In the genomic region with DNA sequence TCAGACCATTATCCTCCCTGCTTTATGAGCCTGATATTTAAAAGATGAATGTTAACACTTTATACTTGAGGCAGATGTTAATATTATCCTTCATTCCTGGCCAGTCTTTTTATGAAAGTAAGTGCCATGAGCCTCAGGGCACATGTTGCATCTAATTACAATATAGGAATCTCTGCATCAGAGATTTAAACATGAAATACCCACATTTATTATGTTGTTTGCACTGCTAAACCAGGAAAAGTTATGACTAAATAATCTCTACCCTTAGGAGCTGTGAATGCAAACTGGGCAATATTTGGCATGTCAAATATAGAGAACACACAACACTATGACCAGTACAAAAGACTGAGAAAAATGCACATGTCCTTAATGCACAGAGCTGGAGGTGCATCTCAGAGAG, we compare ENCODE assay signal across 20 cellular contexts.
DNase-seq lines count a peak whose midpoint lies in the region; FAIRE-seq and TF ChIP-seq lines count a peak whose summit lies in the region.
"Had no signal": no experiment of that assay in that cellular context is flagged by ENCODE, and none has a peak within 500 bp of the region (broad histone marks: within the 10 kb centered on the region; RNA-seq: fewer than 3 reads in every experiment).

No MANE protein-coding gene starts in this region.

- TF ChIP-seq CTCF in HEK293 (tag by site-specific recombination; IDR thresholded peaks at IDR 0.05): no peak
- TF ChIP-seq CTCF in neural cell (IDR thresholded peaks at IDR 0.05; ENCODE audit: poor library complexity, severe bottlenecking): no peak
- no peak for TF ChIP-seq CTCF in tibial artery (IDR thresholded peaks at IDR 0.05)

- H3K9ac ChIP-seq in neural cell (ENCODE audit: low read length): no peak overlapping the region
- H3K9ac ChIP-seq: BLaER1 treated with 17β-estradiol and CSF1 and Interleukin-3, amounts not matched to agents 10 nM and 100 nM had no signal

- intact Hi-C loops in tibial artery (cut with DNase I; ENCODE audit: low total_unique reads): no loop called here

- no peak overlapping the region for H3K27ac ChIP-seq in HEK293 (ENCODE audit: extremely low read depth, low read depth, low read length)
- no peak overlapping the region for H3K27ac ChIP-seq in neural cell (ENCODE audit: low read length)
- H3K27ac ChIP-seq in tibial artery: no peak overlapping the region
- H3K27ac ChIP-seq: 22Rv1; A549; BLaER1 treated with 17β-estradiol and CSF1 and Interleukin-3, amounts not matched to agents 10 nM and 100 nM; C4-2B had no signal

- no peaks in the 10 kb centered on the region for H3K9me3 ChIP-seq in HEK293 (ENCODE audit: control insufficient read depth, insufficient read depth, low read depth, low read length)
- no peaks in the 10 kb centered on the region for H3K9me3 ChIP-seq in neural cell (ENCODE audit: low read length)
- no peaks in the 10 kb centered on the region for H3K9me3 ChIP-seq in tibial artery
- H3K9me3 ChIP-seq: A549; BLaER1 treated with 17β-estradiol and CSF1 and Interleukin-3, amounts not matched to agents 10 nM and 100 nM; Caco-2 had no signal

- no peak overlapping the region for H2AFZ ChIP-seq in neural cell (ENCODE audit: low read depth, low read length)

- TF ChIP-seq POLR2A in H54 (IDR thresholded peaks at IDR 0.05; ENCODE audit: low read depth, low read length): no peak

- H3K4me1 ChIP-seq in HEK293 (ENCODE audit: control insufficient read depth, insufficient read depth, low read length) (peaks cover 12% of the 10 kb centered on the region), tibial artery (no peaks in the 10 kb centered on the region)
- H3K4me1 ChIP-seq: A549; BLaER1 treated with 17β-estradiol and CSF1 and Interleukin-3, amounts not matched to agents 10 nM and 100 nM; Caco-2 had no signal

- DNase-seq in NCI-H2081 (lab: John Stamatoyannopoulos, UW) (peak; percentile 5 to 21), NCI-H2081 treated with DMSO at 0.1 percent for 48 hours (lab: John Stamatoyannopoulos, UW) (no peak), H54 (ENCODE audit: insufficient read length, low spot score) (no peak), tibial artery (no peak)
- DNase-seq: AML-193; Caco-2; Calu3; CD4-positive, alpha-beta T cell; CD8-positive, alpha-beta T cell; DMS79 treated with DMSO at 0.1 percent for 48 hours had no signal

- no peaks in the 10 kb centered on the region for H4K20me1 ChIP-seq in neural cell (ENCODE audit: insufficient read depth)
- H4K20me1 ChIP-seq: BLaER1 treated with 17β-estradiol and CSF1 and Interleukin-3, amounts not matched to agents 10 nM and 100 nM had no signal

- CTCF ChIA-PET in HEK293 (lab: Yijun Ruan, JAX): interaction anchor here (0.7 kb wide), 1 partner anchor 326 kb away, joined by 3 read pairs; no protein-coding TSS in a partner anchor

- no peak overlapping the region for H3K4me3 ChIP-seq in HEK293 (ENCODE audit: low read depth, low read length)
- no peak overlapping the region for H3K4me3 ChIP-seq in neural cell (ENCODE audit: low read length)
- no peak overlapping the region for H3K4me3 ChIP-seq in tibial artery
- H3K4me3 ChIP-seq: A549; BLaER1 treated with 17β-estradiol and CSF1 and Interleukin-3, amounts not matched to agents 10 nM and 100 nM; GM12878 had no signal

- no peak for TF ChIP-seq RAD21 in neural cell (conservative IDR thresholded peaks at IDR 0.05)

- no peak for FAIRE-seq in H54 (lab: Jason Lieb, UNC)
- FAIRE-seq: A549, G401.6, GM12878, GM12892, GM18507 had no signal

- POLR2A ChIA-PET in HEK293 (lab: Yijun Ruan, JAX): no interaction called here

- H3K4me2 ChIP-seq in neural cell (ENCODE audit: low read length): no peak overlapping the region
- H3K4me2 ChIP-seq: A549; BLaER1 treated with 17β-estradiol and CSF1 and Interleukin-3, amounts not matched to agents 10 nM and 100 nM had no signal

- no peaks in the 10 kb centered on the region for H3K9me2 ChIP-seq in neural cell (ENCODE audit: insufficient read depth, low read length)

- H3K27me3 ChIP-seq in neural cell (ENCODE audit: insufficient read depth, low read depth, low read length): no peaks in the 10 kb centered on the region
- no peaks in the 10 kb centered on the region for H3K27me3 ChIP-seq in tibial artery
- H3K27me3 ChIP-seq: BLaER1 treated with 17β-estradiol and CSF1 and Interleukin-3, amounts not matched to agents 10 nM and 100 nM had no signal

- no peaks in the 10 kb centered on the region for H3K36me3 ChIP-seq in HEK293 (ENCODE audit: control insufficient read depth in 2 of 2, insufficient read depth in 1 of 2, low read length in 2 of 2)
- H3K36me3 ChIP-seq in neural cell (ENCODE audit: insufficient read depth, low read length): no peaks in the 10 kb centered on the region
- no peaks in the 10 kb centered on the region for H3K36me3 ChIP-seq in tibial artery
- H3K36me3 ChIP-seq: BLaER1 treated with 17β-estradiol and CSF1 and Interleukin-3, amounts not matched to agents 10 nM and 100 nM had no signal

- TF ChIP-seq EP300 in neural cell (conservative IDR thresholded peaks at IDR 0.05; ENCODE audit: poor library complexity, severe bottlenecking): no peak

- no peaks in the 10 kb centered on the region for H3K79me2 ChIP-seq in neural cell (replicated peaks; ENCODE audit: insufficient read depth, low read length)

- H3F3A ChIP-seq in neural cell (ENCODE audit: insufficient read depth, low read length, poor library complexity, severe bottlenecking): no peaks in the 10 kb centered on the region

TF ChIP-seq in HEK293, 187 proteins besides CTCF, POLR2A, EP300 and RAD21:
- peak; percentile 47; the same call in 1 of the 2 replicates for TF ChIP-seq SCRT2 (tag by site-specific recombination; IDR thresholded peaks at IDR 0.05)
- TF ChIP-seq, protein P1, sequence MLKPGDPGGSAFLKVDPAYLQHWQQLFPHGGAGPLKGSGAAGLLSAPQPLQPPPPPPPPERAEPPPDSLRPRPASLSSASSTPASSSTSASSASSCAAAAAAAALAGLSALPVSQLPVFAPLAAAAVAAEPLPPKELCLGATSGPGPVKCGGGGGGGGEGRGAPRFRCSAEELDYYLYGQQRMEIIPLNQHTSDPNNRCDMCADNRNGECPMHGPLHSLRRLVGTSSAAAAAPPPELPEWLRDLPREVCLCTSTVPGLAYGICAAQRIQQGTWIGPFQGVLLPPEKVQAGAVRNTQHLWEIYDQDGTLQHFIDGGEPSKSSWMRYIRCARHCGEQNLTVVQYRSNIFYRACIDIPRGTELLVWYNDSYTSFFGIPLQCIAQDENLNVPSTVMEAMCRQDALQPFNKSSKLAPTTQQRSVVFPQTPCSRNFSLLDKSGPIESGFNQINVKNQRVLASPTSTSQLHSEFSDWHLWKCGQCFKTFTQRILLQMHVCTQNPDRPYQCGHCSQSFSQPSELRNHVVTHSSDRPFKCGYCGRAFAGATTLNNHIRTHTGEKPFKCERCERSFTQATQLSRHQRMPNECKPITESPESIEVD (tag by site-specific recombination; IDR thresholded peaks at IDR 0.05): 0 out of 2 replicates have a peak, but pooled peaks have one; percentile 21
- TF ChIP-seq ZNF266 (tag by site-specific recombination; IDR thresholded peaks at IDR 0.05; ENCODE audit: low read depth): no peak
- TF ChIP-seq, protein P2, sequence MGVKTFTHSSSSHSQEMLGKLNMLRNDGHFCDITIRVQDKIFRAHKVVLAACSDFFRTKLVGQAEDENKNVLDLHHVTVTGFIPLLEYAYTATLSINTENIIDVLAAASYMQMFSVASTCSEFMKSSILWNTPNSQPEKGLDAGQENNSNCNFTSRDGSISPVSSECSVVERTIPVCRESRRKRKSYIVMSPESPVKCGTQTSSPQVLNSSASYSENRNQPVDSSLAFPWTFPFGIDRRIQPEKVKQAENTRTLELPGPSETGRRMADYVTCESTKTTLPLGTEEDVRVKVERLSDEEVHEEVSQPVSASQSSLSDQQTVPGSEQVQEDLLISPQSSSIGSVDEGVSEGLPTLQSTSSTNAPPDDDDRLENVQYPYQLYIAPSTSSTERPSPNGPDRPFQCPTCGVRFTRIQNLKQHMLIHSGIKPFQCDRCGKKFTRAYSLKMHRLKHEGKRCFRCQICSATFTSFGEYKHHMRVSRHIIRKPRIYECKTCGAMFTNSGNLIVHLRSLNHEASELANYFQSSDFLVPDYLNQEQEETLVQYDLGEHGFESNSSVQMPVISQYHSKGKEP (tag by site-specific recombination; IDR thresholded peaks at IDR 0.05): 0 out of 2 replicates have a peak, but pooled peaks have one; percentile 11
- TF ChIP-seq ZNF707 (tag by site-specific recombination; IDR thresholded peaks at IDR 0.05): no peak

TF ChIP-seq in neural cell, 6 proteins besides CTCF, POLR2A, EP300 and RAD21:
- TF ChIP-seq, protein P3, sequence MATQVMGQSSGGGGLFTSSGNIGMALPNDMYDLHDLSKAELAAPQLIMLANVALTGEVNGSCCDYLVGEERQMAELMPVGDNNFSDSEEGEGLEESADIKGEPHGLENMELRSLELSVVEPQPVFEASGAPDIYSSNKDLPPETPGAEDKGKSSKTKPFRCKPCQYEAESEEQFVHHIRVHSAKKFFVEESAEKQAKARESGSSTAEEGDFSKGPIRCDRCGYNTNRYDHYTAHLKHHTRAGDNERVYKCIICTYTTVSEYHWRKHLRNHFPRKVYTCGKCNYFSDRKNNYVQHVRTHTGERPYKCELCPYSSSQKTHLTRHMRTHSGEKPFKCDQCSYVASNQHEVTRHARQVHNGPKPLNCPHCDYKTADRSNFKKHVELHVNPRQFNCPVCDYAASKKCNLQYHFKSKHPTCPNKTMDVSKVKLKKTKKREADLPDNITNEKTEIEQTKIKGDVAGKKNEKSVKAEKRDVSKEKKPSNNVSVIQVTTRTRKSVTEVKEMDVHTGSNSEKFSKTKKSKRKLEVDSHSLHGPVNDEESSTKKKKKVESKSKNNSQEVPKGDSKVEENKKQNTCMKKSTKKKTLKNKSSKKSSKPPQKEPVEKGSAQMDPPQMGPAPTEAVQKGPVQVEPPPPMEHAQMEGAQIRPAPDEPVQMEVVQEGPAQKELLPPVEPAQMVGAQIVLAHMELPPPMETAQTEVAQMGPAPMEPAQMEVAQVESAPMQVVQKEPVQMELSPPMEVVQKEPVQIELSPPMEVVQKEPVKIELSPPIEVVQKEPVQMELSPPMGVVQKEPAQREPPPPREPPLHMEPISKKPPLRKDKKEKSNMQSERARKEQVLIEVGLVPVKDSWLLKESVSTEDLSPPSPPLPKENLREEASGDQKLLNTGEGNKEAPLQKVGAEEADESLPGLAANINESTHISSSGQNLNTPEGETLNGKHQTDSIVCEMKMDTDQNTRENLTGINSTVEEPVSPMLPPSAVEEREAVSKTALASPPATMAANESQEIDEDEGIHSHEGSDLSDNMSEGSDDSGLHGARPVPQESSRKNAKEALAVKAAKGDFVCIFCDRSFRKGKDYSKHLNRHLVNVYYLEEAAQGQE (IDR thresholded peaks at IDR 0.05; ENCODE audit: borderline replicate concordance): no peak
- TF ChIP-seq POLR2AphosphoS5 (IDR thresholded peaks at IDR 0.05): peak; percentile 20

Comparison
In these comparisons a context has a peak if more than half of its experiments do, and no peak if none do; other contexts are left out.
1. DNase-seq: peak in NCI-H2081 (2 of 2); none in NCI-H2081 treated with DMSO at 0.1 percent for 48 hours (single experiment), H54 (single experiment) and tibial artery (0 of 2).